In genomic region chr6:1767481-1768246, GRCh38 we compare ENCODE assay signal across 10 cellular contexts.
DNase-seq lines count a peak whose midpoint lies in the region; ATAC-seq and TF ChIP-seq lines count a peak whose summit lies in the region.
"Had no signal": no experiment of that assay in that cellular context is flagged by ENCODE, and none has a peak within 500 bp of the region (broad histone marks: within the 10 kb centered on the region; RNA-seq: fewer than 3 reads in every experiment).

No MANE protein-coding gene starts in this region.

- ATAC-seq in esophagus mucosa, result peak; percentile 79
- peak; percentile 53 for ATAC-seq in mucosa of descending colon
- ATAC-seq in HG03469 (IDR thresholded peaks at IDR 0.05; ENCODE audit: unreplicated experiment), result no peak
- ATAC-seq: K562 had no signal

- TF ChIP-seq CTCF in mucosa of descending colon (IDR thresholded peaks at IDR 0.05) (no peak), dorsolateral prefrontal cortex (IDR thresholded peaks at IDR 0.05 in 54 of 56, conservative IDR thresholded peaks at IDR 0.05 in 2 of 56; ENCODE audit: low read depth in 1 of 56, partially characterized antibody in 56 of 56) (no peak)

- DNase-seq in Daoy (ENCODE audit: low read depth) (peak; percentile 31), NCI-H748 (lab: John Stamatoyannopoulos, UW; ENCODE audit: unreplicated experiment) (peak; percentile 36), mucosa of descending colon (no peak), NCI-H1694 treated with DMSO at 0.1 percent for 48 hours (lab: John Stamatoyannopoulos, UW) (no peak), GM19240 (ENCODE audit: insufficient read length, low spot score) (no peak), dorsolateral prefrontal cortex (no peak)
- DNase-seq: T-helper 9 cell had no signal

- H3K27ac ChIP-seq in dorsolateral prefrontal cortex, result no peak overlapping the region

- no peaks in the 10 kb centered on the region for H3K4me1 ChIP-seq in mucosa of descending colon (ENCODE audit: low read depth)

- H3K4me3 ChIP-seq in mucosa of descending colon, result no peak overlapping the region
- no peak overlapping the region for H3K4me3 ChIP-seq in dorsolateral prefrontal cortex
- H3K4me3 ChIP-seq: K562 had no signal

- no peaks in the 10 kb centered on the region for H3K27me3 ChIP-seq in dorsolateral prefrontal cortex

- H3K36me3 ChIP-seq in mucosa of descending colon (ENCODE audit: low read depth), result no peaks in the 10 kb centered on the region

- intact Hi-C loops in mucosa of descending colon (cut with DNase I, micrococcal nuclease), result no loop called here
- intact Hi-C loops in dorsolateral prefrontal cortex (cut with DNase I), result no loop called here

- no peaks in the 10 kb centered on the region for H3K9me3 ChIP-seq in mucosa of descending colon

Comparison
In these comparisons a context has a peak if more than half of its experiments do, and no peak if none do; other contexts are left out.
1. DNase-seq: peak in Daoy (single experiment) and NCI-H748 (single experiment); none in mucosa of descending colon (0 of 3), NCI-H1694 treated with DMSO at 0.1 percent for 48 hours (single experiment), GM19240 (single experiment) and dorsolateral prefrontal cortex (0 of 10).